ENCODE assay signal across 27 cellular contexts in genomic region chr12:48075833-48076232, GRCh38.
"Had no signal": no experiment of that assay in that cellular context is flagged by ENCODE, and none has a peak within 500 bp of the region (broad histone marks: within the 10 kb centered on the region; RNA-seq: fewer than 3 reads in every experiment).

No MANE protein-coding gene starts in this region.

- H3K27ac ChIP-seq: adrenal gland, SK-N-MC, VCaP had no signal

- H3K4me1 ChIP-seq: adrenal gland had no signal

- H3K9me3 ChIP-seq: adrenal gland had no signal

- ATAC-seq: activated T-helper 17 cell treated with anti-CD3 and anti-CD28 coated beads, Interleukin-2, amount 50 U/mL, for 72 hours had no signal

- DNase-seq: activated CD4-positive, alpha-beta memory T cell treated with anti-CD3 and anti-CD28 coated beads for 36 hours; activated CD4-positive, alpha-beta T cell treated with anti-CD3 and anti-CD28 coated beads, Interleukin-2, amount 10 ng/mL, durations not matched to agents 7 days and 5 days; activated CD4-positive, CD25-positive, alpha-beta regulatory T cell; activated CD8-positive, alpha-beta memory T cell treated with anti-CD3 and anti-CD28 coated beads for 24 hours; activated gamma-delta T cell; activated naive CD4-positive, alpha-beta T cell treated with anti-CD3 and anti-CD28 coated beads, Interleukin-2, amount 10 ng/mL, durations not matched to agents 7 days and 5 days; activated naive CD8-positive, alpha-beta T cell treated with anti-CD3 and anti-CD28 coated beads, Interleukin-2, amount 10 ng/mL, durations not matched to agents 7 days and 5 days; activated T-cell treated with anti-CD3 and anti-CD28 coated beads for 4 hours; activated T-cell treated with anti-CD3 and anti-CD28 coated beads, Interleukin-2, amount 50 U/mL, for 48 hours; adrenal gland; anterior cingulate cortex; IMR-90; Kasumi-1; KBM-7; MV-4-11; NCI-H1092 treated with DMSO at 0.1 percent for 48 hours; NCI-H1417 treated with DMSO at 0.1 percent for 48 hours; NCI-H1694; NCI-H2029; NCI-H2107; NCI-H524; SIG-M5; T-helper 1 cell had no signal

- H3K27me3 ChIP-seq: adrenal gland had no signal

- FAIRE-seq: RCC 7860 had no signal

- H3K4me3 ChIP-seq: adrenal gland, SK-N-MC had no signal
